In the genomic region with DNA sequence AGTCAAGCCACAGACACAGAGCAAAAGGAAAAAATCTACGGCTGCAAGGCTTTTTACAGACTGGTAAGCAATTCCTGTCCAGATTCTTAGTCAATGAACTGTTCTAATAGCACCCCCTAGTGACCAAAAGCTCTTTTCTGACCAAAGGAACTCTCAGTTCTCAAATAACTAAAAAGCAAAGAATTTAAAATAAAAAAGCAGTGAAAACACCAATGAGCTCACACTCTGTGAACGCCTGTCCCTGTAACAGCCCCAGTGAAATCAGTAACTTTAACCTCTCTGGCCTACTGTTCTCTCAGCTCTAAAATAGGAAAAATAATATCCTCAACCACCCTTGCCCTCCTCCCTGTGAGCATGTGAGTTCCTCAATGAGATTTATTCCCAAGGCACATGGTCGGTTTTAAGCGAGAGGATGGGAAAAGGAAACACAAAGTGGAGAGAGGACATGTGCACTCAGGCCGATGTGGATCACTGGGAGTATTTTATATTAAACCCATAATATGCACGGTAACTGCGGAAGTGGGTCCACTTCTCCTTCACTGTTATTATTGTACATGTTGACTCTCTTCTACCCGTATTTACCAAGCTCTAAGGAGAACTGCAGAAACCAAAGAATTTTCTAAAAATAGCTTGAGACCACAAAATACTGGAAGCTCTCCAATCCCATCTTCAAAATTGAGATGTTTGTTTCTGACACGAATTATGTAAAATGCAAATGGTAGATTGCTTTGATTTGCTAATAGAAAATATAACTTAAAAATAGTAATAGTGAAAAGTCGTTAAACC, we compare ENCODE assay signal across 1 cellular context.
TF ChIP-seq lines count a peak whose summit lies in the region.

No MANE protein-coding gene starts in this region.

TF ChIP-seq in GM23338, 12 proteins besides CTCF, POLR2A, EP300 and RAD21 (continued from another document):
- TF ChIP-seq, protein P1, sequence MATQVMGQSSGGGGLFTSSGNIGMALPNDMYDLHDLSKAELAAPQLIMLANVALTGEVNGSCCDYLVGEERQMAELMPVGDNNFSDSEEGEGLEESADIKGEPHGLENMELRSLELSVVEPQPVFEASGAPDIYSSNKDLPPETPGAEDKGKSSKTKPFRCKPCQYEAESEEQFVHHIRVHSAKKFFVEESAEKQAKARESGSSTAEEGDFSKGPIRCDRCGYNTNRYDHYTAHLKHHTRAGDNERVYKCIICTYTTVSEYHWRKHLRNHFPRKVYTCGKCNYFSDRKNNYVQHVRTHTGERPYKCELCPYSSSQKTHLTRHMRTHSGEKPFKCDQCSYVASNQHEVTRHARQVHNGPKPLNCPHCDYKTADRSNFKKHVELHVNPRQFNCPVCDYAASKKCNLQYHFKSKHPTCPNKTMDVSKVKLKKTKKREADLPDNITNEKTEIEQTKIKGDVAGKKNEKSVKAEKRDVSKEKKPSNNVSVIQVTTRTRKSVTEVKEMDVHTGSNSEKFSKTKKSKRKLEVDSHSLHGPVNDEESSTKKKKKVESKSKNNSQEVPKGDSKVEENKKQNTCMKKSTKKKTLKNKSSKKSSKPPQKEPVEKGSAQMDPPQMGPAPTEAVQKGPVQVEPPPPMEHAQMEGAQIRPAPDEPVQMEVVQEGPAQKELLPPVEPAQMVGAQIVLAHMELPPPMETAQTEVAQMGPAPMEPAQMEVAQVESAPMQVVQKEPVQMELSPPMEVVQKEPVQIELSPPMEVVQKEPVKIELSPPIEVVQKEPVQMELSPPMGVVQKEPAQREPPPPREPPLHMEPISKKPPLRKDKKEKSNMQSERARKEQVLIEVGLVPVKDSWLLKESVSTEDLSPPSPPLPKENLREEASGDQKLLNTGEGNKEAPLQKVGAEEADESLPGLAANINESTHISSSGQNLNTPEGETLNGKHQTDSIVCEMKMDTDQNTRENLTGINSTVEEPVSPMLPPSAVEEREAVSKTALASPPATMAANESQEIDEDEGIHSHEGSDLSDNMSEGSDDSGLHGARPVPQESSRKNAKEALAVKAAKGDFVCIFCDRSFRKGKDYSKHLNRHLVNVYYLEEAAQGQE (IDR thresholded peaks at IDR 0.05; ENCODE audit: unreplicated experiment), result no peak
- TF ChIP-seq NANOG (IDR thresholded peaks at IDR 0.05; ENCODE audit: borderline replicate concordance) (no peak), ZNF114 (CRISPR knock-in tag; IDR thresholded peaks at IDR 0.05) (no peak), EZH2phosphoT487 (IDR thresholded peaks at IDR 0.05; ENCODE audit: unreplicated experiment) (no peak), STAT1 (IDR thresholded peaks at IDR 0.05; ENCODE audit: unreplicated experiment) (no peak), EZH2 (IDR thresholded peaks at IDR 0.05; ENCODE audit: low read depth, unreplicated experiment) (no peak), JUNB (IDR thresholded peaks at IDR 0.05; ENCODE audit: unreplicated experiment) (no peak), POLR2AphosphoS5 (IDR thresholded peaks at IDR 0.05; ENCODE audit: low read depth) (no peak), CREB1 (CRISPR knock-in tag; IDR thresholded peaks at IDR 0.05; ENCODE audit: low read depth) (no peak)
- TF ChIP-seq, protein P2, sequence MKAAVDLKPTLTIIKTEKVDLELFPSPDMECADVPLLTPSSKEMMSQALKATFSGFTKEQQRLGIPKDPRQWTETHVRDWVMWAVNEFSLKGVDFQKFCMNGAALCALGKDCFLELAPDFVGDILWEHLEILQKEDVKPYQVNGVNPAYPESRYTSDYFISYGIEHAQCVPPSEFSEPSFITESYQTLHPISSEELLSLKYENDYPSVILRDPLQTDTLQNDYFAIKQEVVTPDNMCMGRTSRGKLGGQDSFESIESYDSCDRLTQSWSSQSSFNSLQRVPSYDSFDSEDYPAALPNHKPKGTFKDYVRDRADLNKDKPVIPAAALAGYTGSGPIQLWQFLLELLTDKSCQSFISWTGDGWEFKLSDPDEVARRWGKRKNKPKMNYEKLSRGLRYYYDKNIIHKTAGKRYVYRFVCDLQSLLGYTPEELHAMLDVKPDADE (IDR thresholded peaks at IDR 0.05), result no peak
TF ChIP-seq in GM23338: peak in this region for 0.
